28 cellular contexts compared by ENCODE assay signal in genomic region chr6:24549158-24549557, GRCh38. TPM values are rescaled to one million over a fixed set of nuclear protein-coding genes. Genes with fewer than 3 reads are reported as not detected.
"Had no signal": no experiment of that assay in that cellular context is flagged by ENCODE, and none has a peak within 500 bp of the region (broad histone marks: within the 10 kb centered on the region; RNA-seq: fewer than 3 reads in every experiment).

No MANE protein-coding gene starts in this region.

- H3K27ac Mint-ChIP-seq: dendritic cell treated with granulocyte-macrophage colony-stimulating factor and Interleukin-4, amounts not matched to agents 40 ng/mL and 50 ng/mL, for 4 days; effector memory CD8-positive, alpha-beta T cell; endodermal cell had no signal

- H3K27me3 ChIP-seq: colonic mucosa, gastrocnemius medialis had no signal

- H3K4me1 ChIP-seq: colonic mucosa, esophagus muscularis mucosa, esophagus squamous epithelium, foreskin keratinocyte, gastrocnemius medialis, gastroesophageal sphincter had no signal

- H3K4me3 Mint-ChIP-seq: dendritic cell treated with granulocyte-macrophage colony-stimulating factor and Interleukin-4, amounts not matched to agents 40 ng/mL and 50 ng/mL, for 4 days; effector memory CD8-positive, alpha-beta T cell; endodermal cell had no signal

- H3K27ac ChIP-seq: colonic mucosa, coronary artery, dorsolateral prefrontal cortex, epithelial cell of prostate, esophagus muscularis mucosa, esophagus squamous epithelium, foreskin keratinocyte, gastrocnemius medialis, gastroesophageal sphincter, heart left ventricle, heart right ventricle had no signal

- H3K4me3 ChIP-seq: colonic mucosa, coronary artery, dorsolateral prefrontal cortex, esophagus muscularis mucosa, esophagus squamous epithelium, gastrocnemius medialis, gastroesophageal sphincter, heart left ventricle, heart right ventricle had no signal

- H3K9me3 Mint-ChIP-seq: dendritic cell treated with granulocyte-macrophage colony-stimulating factor and Interleukin-4, amounts not matched to agents 40 ng/mL and 50 ng/mL, for 4 days; effector memory CD8-positive, alpha-beta T cell; endodermal cell had no signal

- H3K9me3 ChIP-seq: colonic mucosa, esophagus muscularis mucosa, esophagus squamous epithelium, gastrocnemius medialis, gastroesophageal sphincter, heart left ventricle, heart right ventricle had no signal

- H3K36me3 ChIP-seq: colonic mucosa, esophagus muscularis mucosa, esophagus squamous epithelium, gastrocnemius medialis, gastroesophageal sphincter, heart left ventricle, heart right ventricle had no signal

- ATAC-seq: effector memory CD8-positive, alpha-beta T cell; esophagus mucosa; foreskin keratinocyte; gastrocnemius medialis; gastroesophageal sphincter; heart left ventricle; heart right ventricle had no signal

- DNase-seq: colonic mucosa; cortex of kidney; dermis blood vessel endothelial cell; dorsolateral prefrontal cortex; effector CD4-positive, alpha-beta T cell; effector CD8-positive, alpha-beta T cell; effector memory CD4-positive, alpha-beta T cell; effector memory CD8-positive, alpha-beta T cell; endodermal cell; erythroblast; esophagus squamous epithelium; foreskin fibroblast; foreskin keratinocyte; foreskin melanocyte; gastrocnemius medialis; glutamatergic neuron; heart left ventricle; heart right ventricle had no signal

- FAIRE-seq: colon, endometrium, endothelial cell of umbilical vein, frontal cortex had no signal

RNA-seq across cellular contexts. Expression of gene GPLD1, which starts 59.8 kb away (rescaled TPM):
- polyA plus RNA-seq: foreskin keratinocyte had no signal
